In the genomic region with DNA sequence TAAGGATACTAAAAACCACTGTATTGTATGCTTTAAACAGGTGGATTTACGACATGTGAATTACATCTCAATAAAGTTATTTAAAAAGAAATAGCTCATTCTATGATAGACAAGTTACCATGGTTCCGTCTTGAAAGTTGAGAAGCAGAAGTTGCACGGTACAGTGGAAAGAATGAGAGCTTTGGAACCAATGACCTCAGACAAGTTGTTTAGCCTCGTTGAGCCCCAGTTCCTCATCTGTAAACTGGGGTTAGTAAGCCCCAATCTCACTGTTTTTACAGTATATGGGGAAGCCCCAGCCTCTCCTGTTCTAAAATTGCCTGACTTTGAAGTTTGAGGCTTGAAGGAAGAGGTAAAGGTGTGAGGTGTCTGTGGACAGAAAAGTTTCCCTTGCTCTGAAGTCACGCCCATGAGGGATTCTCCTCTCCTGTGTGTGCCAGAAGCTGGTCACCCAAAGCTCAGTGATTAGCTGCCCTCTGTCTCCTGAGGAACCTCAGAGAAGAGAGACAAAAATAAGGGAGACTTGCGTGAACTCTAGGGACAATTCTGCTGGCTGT, we compare ENCODE assay signal across 9 cellular contexts. TPM values are rescaled to one million over a fixed set of nuclear protein-coding genes. Genes with fewer than 3 reads are reported as not detected.
DNase-seq lines count a peak whose midpoint lies in the region; ATAC-seq and TF ChIP-seq lines count a peak whose summit lies in the region.
"Had no signal": no experiment of that assay in that cellular context is flagged by ENCODE, and none has a peak within 500 bp of the region (broad histone marks: within the 10 kb centered on the region; RNA-seq: fewer than 3 reads in every experiment).

No MANE protein-coding gene starts in this region.

- peak overlapping the region; percentile 20 for H3K4me3 ChIP-seq in OCI-LY7 (ENCODE audit: low read depth, low read length, poor library complexity, severe bottlenecking)
- no peak overlapping the region for H3K4me3 ChIP-seq in vagina
- H3K4me3 ChIP-seq: skin epidermis had no signal

- H2AFZ ChIP-seq in OCI-LY7 (ENCODE audit: low read length), result peak overlapping the region; percentile 95

- peak overlapping the region; percentile 62 to 92 for H3K27ac Mint-ChIP-seq in effector memory CD8-positive, alpha-beta T cell

- H3K4me1 Mint-ChIP-seq in effector memory CD8-positive, alpha-beta T cell (ENCODE audit: low read depth in 2 of 2), result peaks cover 14 to 19% of the 10 kb centered on the region in 2 donors

- H3K4me1 ChIP-seq in OCI-LY7 (ENCODE audit: insufficient read depth, low read length, poor library complexity, severe bottlenecking) (peaks cover 58% of the 10 kb centered on the region), vagina (no peaks in the 10 kb centered on the region)

- H3K27me3 Mint-ChIP-seq in effector memory CD8-positive, alpha-beta T cell, result no peaks in the 10 kb centered on the region

- TF ChIP-seq CTCF in OCI-LY7 (conservative IDR thresholded peaks at IDR 0.05; ENCODE audit: low read length), result no peak
- TF ChIP-seq CTCF in vagina (IDR thresholded peaks at IDR 0.05), result no peak

- no peaks in the 10 kb centered on the region for H4K20me1 ChIP-seq in OCI-LY7 (ENCODE audit: insufficient read depth, low read length)

- BruUV-seq in OCI-LY7 (replicated peaks; lab: Mats Ljungman, UMichigan), result no TSS peak

- intact Hi-C loops in OCI-LY7 (cut with micrococcal nuclease; ENCODE audit: unreplicated experiment), result loop anchor here (5.0 to 10.0 kb wide), 2 partner anchors 379 to 597 kb away; a partner anchor contains a TSS
- intact Hi-C loops in posterior vena cava (cut with DNase I), result loop anchor here in 1 of 2 donors (10.0 kb wide), 1 partner anchor 549 kb away; no protein-coding TSS in a partner anchor
- intact Hi-C loops in vagina (cut with DNase I), result loop anchor here (10.0 kb wide), 1 partner anchor 269 kb away; no protein-coding TSS in a partner anchor

- no peaks in the 10 kb centered on the region for H3K9me3 Mint-ChIP-seq in effector memory CD8-positive, alpha-beta T cell

- peak; percentile 81 for DNase-seq in OCI-LY7 (ENCODE audit: low spot score)
- peak; percentile 12 to 36 (median 32) for DNase-seq in effector memory CD8-positive, alpha-beta T cell
- no peak for DNase-seq in posterior vena cava (ENCODE audit: low spot score)
- DNase-seq in glomerular visceral epithelial cell (ENCODE audit: extremely low spot score), result no peak
- no peak for DNase-seq in NCI-H2107 (lab: John Stamatoyannopoulos, UW)
- no peak for DNase-seq in vagina (ENCODE audit: extremely low spot score in 2 of 2)

- no peaks in the 10 kb centered on the region for H3K27me3 ChIP-seq in vagina

- H3K9me2 ChIP-seq in OCI-LY7 (ENCODE audit: insufficient read depth, low read length), result no peaks in the 10 kb centered on the region

- H3K36me3 ChIP-seq in OCI-LY7 (ENCODE audit: insufficient read depth, low read length) (no peaks in the 10 kb centered on the region), vagina (peaks cover 0 to 4% of the 10 kb centered on the region in 2 donors)

- H3K27ac ChIP-seq in OCI-LY7 (ENCODE audit: low read depth, low read length, poor library complexity, severe bottlenecking) (peak overlapping the region; percentile 76), vagina (no peak overlapping the region)

- H3K36me3 Mint-ChIP-seq in effector memory CD8-positive, alpha-beta T cell (ENCODE audit: insufficient read depth), result no peaks in the 10 kb centered on the region

- peak overlapping the region; percentile 25 to 46 for H3K4me3 Mint-ChIP-seq in effector memory CD8-positive, alpha-beta T cell

- POLR2A ChIA-PET in OCI-LY7 (lab: Charles Lee), result interaction anchor here (0.7 to 4.7 kb wide), 13 partner anchors 7 to 526 kb away, joined by 3 to 38 read pairs (median 4); a partner anchor contains a TSS

- H3K79me2 ChIP-seq in OCI-LY7 (ENCODE audit: insufficient read depth, low read depth, low read length), result no peaks in the 10 kb centered on the region

- CTCF ChIA-PET in OCI-LY7 (lab: Charles Lee; ENCODE audit: unreplicated experiment), result interaction anchor here (0.6 to 1.3 kb wide), 4 partner anchors 17 to 310 kb away, joined by 3 to 5 read pairs (median 4); a partner anchor contains a TSS

- H3K4me2 ChIP-seq in OCI-LY7 (ENCODE audit: low read length), result peak overlapping the region; percentile 64

- no peaks in the 10 kb centered on the region for H3K9me3 ChIP-seq in OCI-LY7 (ENCODE audit: low read length)
- no peaks in the 10 kb centered on the region for H3K9me3 ChIP-seq in vagina

- ATAC-seq in GM18861 (IDR thresholded peaks at IDR 0.05; ENCODE audit: unreplicated experiment), result peak; percentile 79
- ATAC-seq in HG02759 (IDR thresholded peaks at IDR 0.05; ENCODE audit: unreplicated experiment), result peak; percentile 80
- peak; percentile 96 for ATAC-seq in effector memory CD8-positive, alpha-beta T cell (replicated peaks)

- no peak for TF ChIP-seq POLR2A in vagina (IDR thresholded peaks at IDR 0.05)

RNA-seq across cellular contexts. Expression of a gene that starts 10.0 kb away (rescaled TPM):
- total RNA-seq in OCI-LY7 (2014; rRNA removed; shearing (Covaris generic)), result 6.5 and 7.0 TPM in 2 replicates
- 3.5 and 6.5 TPM in 2 replicates for total RNA-seq in OCI-LY7 (2022)
- total RNA-seq in posterior vena cava, result 1 to 10 TPM; 1.9 to 2.8 TPM
- not detected for total RNA-seq in vagina

RNA-seq across cellular contexts. Expression of a gene that starts 32.9 kb away (rescaled TPM):
- 24.2 and 27.0 TPM in 2 replicates for total RNA-seq in OCI-LY7 (2014; rRNA removed; shearing (Covaris generic))
- total RNA-seq in OCI-LY7 (2022), result 21.3 and 21.9 TPM in 2 replicates
- 1 to 10 TPM; 6.6 to 9.2 TPM for total RNA-seq in posterior vena cava
- total RNA-seq in vagina, result 10.6 TPM

RNA-seq across cellular contexts. Expression of a gene that starts 36.3 kb away (rescaled TPM):
- 73.0 and 78.7 TPM in 2 replicates for total RNA-seq in OCI-LY7 (2014; rRNA removed; shearing (Covaris generic))
- total RNA-seq in OCI-LY7 (2022), result 53.2 and 61.1 TPM in 2 replicates
- 10 to 100 TPM; 37.0 to 39.5 TPM for total RNA-seq in posterior vena cava
- 34.6 TPM for total RNA-seq in vagina

Comparison
In these comparisons a context has a peak if more than half of its experiments do, and no peak if none do; other contexts are left out.
1. DNase-seq: peak in OCI-LY7 (single experiment) and effector memory CD8-positive, alpha-beta T cell (3 of 3); none in posterior vena cava (single experiment), glomerular visceral epithelial cell (single experiment), NCI-H2107 (single experiment) and vagina (0 of 2).
2. Peak in every context shown above with its lines, with median percentiles within 50 percentile points of each other: ATAC-seq.